19 cellular contexts compared by ENCODE assay signal in the genomic region with DNA sequence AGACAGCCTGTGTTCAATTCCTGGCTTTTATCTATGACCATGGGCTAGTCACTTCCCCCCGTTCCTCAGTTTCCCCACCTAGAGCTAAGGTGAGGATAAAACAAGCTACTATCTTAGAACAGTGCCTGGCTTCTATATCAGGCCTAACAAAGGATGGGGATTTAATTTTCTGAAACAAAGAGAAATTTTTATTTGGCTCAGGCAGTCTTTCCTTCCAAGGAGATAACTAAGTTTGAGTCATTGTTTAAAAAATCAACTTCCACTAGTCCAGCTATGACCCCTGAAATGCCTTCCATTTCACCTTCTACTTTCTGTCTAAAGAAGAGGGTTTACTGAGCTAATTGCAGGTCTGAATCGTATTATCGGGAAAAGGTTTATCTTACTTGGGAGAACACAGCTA.
A peak's percentile ranks its signal among the peaks of the same experiment; 100 is the strongest.
DNase-seq lines count a peak whose midpoint lies in the region; ATAC-seq, FAIRE-seq and TF ChIP-seq lines count a peak whose summit lies in the region.
"Had no signal": no experiment of that assay in that cellular context is flagged by ENCODE, and none has a peak within 500 bp of the region (broad histone marks: within the 10 kb centered on the region; RNA-seq: fewer than 3 reads in every experiment).

No MANE protein-coding gene starts in this region.

- H3K4me3 ChIP-seq in A549 (no peak overlapping the region), astrocyte (ENCODE audit: insufficient read depth, low read depth, low read length) (peak overlapping the region; percentile 5), lower lobe of right lung (no peak overlapping the region)
- H3K4me3 ChIP-seq in CD8-positive, alpha-beta memory T cell (ENCODE audit: low read length) = no peak overlapping the region
- H3K4me3 ChIP-seq: cardiac muscle cell, heart right ventricle had no signal

- TF ChIP-seq RAD21 in A549 (conservative IDR thresholded peaks at IDR 0.05 in 1 of 2, IDR thresholded peaks at IDR 0.05 in 1 of 2) = no peak

- H3K27me3 ChIP-seq in CD8-positive, alpha-beta memory T cell (ENCODE audit: insufficient read depth, low read length, poor library complexity, severe bottlenecking) = no peaks in the 10 kb centered on the region
- H3K27me3 ChIP-seq in astrocyte (ENCODE audit: insufficient read depth, low read length) = no peaks in the 10 kb centered on the region
- H3K27me3 ChIP-seq in lower lobe of right lung (ENCODE audit: low read depth) = no peaks in the 10 kb centered on the region
- H3K27me3 ChIP-seq: cardiac muscle cell, heart right ventricle had no signal

- H3K4me3 Mint-ChIP-seq in CD8-positive, alpha-beta memory T cell = peak overlapping the region in 2 of 7 donors; percentile 9 to 45
- no peak overlapping the region for H3K4me3 Mint-ChIP-seq in astrocyte (ENCODE audit: unreplicated experiment)
- H3K4me3 Mint-ChIP-seq: activated naive CD8-positive, alpha-beta T cell treated with anti-CD3 and anti-CD28 coated beads, Interleukin-2, amount 10 ng/mL, durations not matched to agents 7 days and 5 days had no signal

- peaks cover 0 to 9% (median 4%) of the 10 kb centered on the region in 3 donors for H3K36me3 Mint-ChIP-seq in CD8-positive, alpha-beta memory T cell
- peaks cover 2% of the 10 kb centered on the region for H3K36me3 Mint-ChIP-seq in astrocyte (ENCODE audit: low read depth, unreplicated experiment)

- peak overlapping the region; percentile 17 to 80; a peak in 5 of 6 replicates for H3K27ac ChIP-seq in A549
- H3K27ac ChIP-seq in CD8-positive, alpha-beta memory T cell (ENCODE audit: low read depth, low read length) = no peak overlapping the region
- H3K27ac ChIP-seq in astrocyte (ENCODE audit: low read depth, low read length) = peak overlapping the region; percentile 64
- H3K27ac ChIP-seq in lower lobe of right lung = peak overlapping the region; percentile 3
- H3K27ac ChIP-seq: cardiac muscle cell had no signal

- peaks cover 48 to 79% (median 66%) of the 10 kb centered on the region in 3 donors for H3K4me1 Mint-ChIP-seq in CD8-positive, alpha-beta memory T cell
- H3K4me1 Mint-ChIP-seq in astrocyte (ENCODE audit: low read depth, unreplicated experiment) = peaks cover 38% of the 10 kb centered on the region

- FAIRE-seq in A549 (lab: Jason Lieb, UNC) = no peak
- peak; percentile 17 for FAIRE-seq in astrocyte (lab: Jason Lieb, UNC)
- FAIRE-seq: keratinocyte had no signal

- H3K27ac Mint-ChIP-seq in CD8-positive, alpha-beta memory T cell = peak overlapping the region in 7 of 8 donors; percentile 25 to 96 (median 85)
- H3K27ac Mint-ChIP-seq in astrocyte (ENCODE audit: unreplicated experiment) = peak overlapping the region; percentile 3
- H3K27ac Mint-ChIP-seq: activated naive CD8-positive, alpha-beta T cell treated with anti-CD3 and anti-CD28 coated beads, Interleukin-2, amount 10 ng/mL, durations not matched to agents 7 days and 5 days had no signal

- peaks cover 78% of the 10 kb centered on the region for H4K20me1 ChIP-seq in astrocyte (ENCODE audit: insufficient read depth, low read length)

- ATAC-seq in A549 = no peak
- no peak for ATAC-seq in lower lobe of right lung
- ATAC-seq in GM18868 (IDR thresholded peaks at IDR 0.05; ENCODE audit: unreplicated experiment) = no peak
- ATAC-seq in GM19467 (IDR thresholded peaks at IDR 0.05; ENCODE audit: unreplicated experiment) = no peak

- H3K4me1 ChIP-seq in A549 (peaks cover 100% of the 10 kb centered on the region), astrocyte (ENCODE audit: insufficient read depth, low read length) (peaks cover 31% of the 10 kb centered on the region), lower lobe of right lung (peaks cover 60% of the 10 kb centered on the region)
- peaks cover 9% of the 10 kb centered on the region for H3K4me1 ChIP-seq in CD8-positive, alpha-beta memory T cell (ENCODE audit: insufficient read depth, low read length)

- TF ChIP-seq POLR2A in A549 (IDR thresholded peaks at IDR 0.05; ENCODE audit: low read length) = no peak

- H3K27me3 Mint-ChIP-seq in CD8-positive, alpha-beta memory T cell = no peaks in the 10 kb centered on the region
- no peaks in the 10 kb centered on the region for H3K27me3 Mint-ChIP-seq in astrocyte (ENCODE audit: low read depth, unreplicated experiment)
- H3K27me3 Mint-ChIP-seq: activated naive CD8-positive, alpha-beta T cell treated with anti-CD3 and anti-CD28 coated beads, Interleukin-2, amount 10 ng/mL, durations not matched to agents 7 days and 5 days had no signal

- no peak for TF ChIP-seq EP300 in A549 (IDR thresholded peaks at IDR 0.05)

- 59% methylated on average over 3 of the region's 3 CpGs for WGBS in A549 (ENCODE audit: missing lambda C conversion rate)

- CTCF ChIA-PET in A549 (lab: Yijun Ruan, JAX) = no interaction called here
- CTCF ChIA-PET in CD8-positive, alpha-beta memory T cell (lab: Charles Lee) = interaction anchor here (0.8 kb wide), 1 partner anchor 27 kb away, joined by 3 read pairs; no protein-coding TSS in a partner anchor

- no peak for DNase-seq in A549 (ENCODE audit: low read depth in 1 of 2, low spot score in 1 of 2)
- no peak for DNase-seq in CD8-positive, alpha-beta memory T cell
- peak; percentile 38 for DNase-seq in astrocyte (ENCODE audit: low read depth)
- no peak for DNase-seq in lower lobe of right lung
- DNase-seq in NCI-H1092 treated with DMSO at 0.1 percent for 48 hours (lab: John Stamatoyannopoulos, UW) = no peak
- no peak for DNase-seq in NCI-H345 treated with DMSO at 0.1 percent for 48 hours (lab: John Stamatoyannopoulos, UW; ENCODE audit: unreplicated experiment)
- DNase-seq: activated CD4-positive, alpha-beta T cell treated with anti-CD3 and anti-CD28 coated beads for 4 hours; activated naive CD8-positive, alpha-beta T cell treated with anti-CD3 and anti-CD28 coated beads, Interleukin-2, amount 10 ng/mL, durations not matched to agents 7 days and 5 days; DMS153; effector CD4-positive, alpha-beta T cell; H7; NCI-H69; nucleus accumbens; stimulated activated CD4-positive, alpha-beta T cell treated with anti-CD3 and anti-CD28 coated beads, Interleukin-2, amount 100 ng/mL, for 24 hours had no signal

- no peaks in the 10 kb centered on the region for H3K9me3 Mint-ChIP-seq in CD8-positive, alpha-beta memory T cell
- H3K9me3 Mint-ChIP-seq in astrocyte (ENCODE audit: unreplicated experiment) = no peaks in the 10 kb centered on the region
- H3K9me3 Mint-ChIP-seq: activated naive CD8-positive, alpha-beta T cell treated with anti-CD3 and anti-CD28 coated beads, Interleukin-2, amount 10 ng/mL, durations not matched to agents 7 days and 5 days had no signal

- H2AFZ ChIP-seq in astrocyte (ENCODE audit: low read depth, low read length) = peak overlapping the region; percentile 15

- TF ChIP-seq CTCF in A549 (IDR thresholded peaks at IDR 0.05) = no peak
- no peak for TF ChIP-seq CTCF in astrocyte (IDR thresholded peaks at IDR 0.05; ENCODE audit: insufficient read depth, low read depth, low read length)
- no peak for TF ChIP-seq CTCF in lower lobe of right lung (IDR thresholded peaks at IDR 0.05)

- peak overlapping the region; percentile 64 for H3K9ac ChIP-seq in astrocyte (ENCODE audit: low read length)

- H3K36me3 ChIP-seq in CD8-positive, alpha-beta memory T cell (ENCODE audit: insufficient read depth, low read length) = peaks cover 3% of the 10 kb centered on the region
- H3K36me3 ChIP-seq in astrocyte (ENCODE audit: insufficient read depth, low read length) = no peaks in the 10 kb centered on the region
- H3K36me3 ChIP-seq in lower lobe of right lung = no peaks in the 10 kb centered on the region
- H3K36me3 ChIP-seq: cardiac muscle cell, heart right ventricle had no signal

- peak overlapping the region; percentile 29 for H3K4me2 ChIP-seq in A549
- peak overlapping the region; percentile 66 for H3K4me2 ChIP-seq in astrocyte (ENCODE audit: low read length)

- H3K9me3 ChIP-seq in A549 (no peaks in the 10 kb centered on the region), astrocyte (ENCODE audit: insufficient read depth, low read depth, low read length) (no peaks in the 10 kb centered on the region), lower lobe of right lung (no peaks in the 10 kb centered on the region)
- H3K9me3 ChIP-seq in CD8-positive, alpha-beta memory T cell (ENCODE audit: low read length) = no peaks in the 10 kb centered on the region
- H3K9me3 ChIP-seq: heart right ventricle had no signal

- peaks cover 93% of the 10 kb centered on the region for H3K79me2 ChIP-seq in astrocyte (ENCODE audit: insufficient read depth, low read length)

- intact Hi-C loops in lower lobe of right lung (cut with DNase I) = no loop called here

- POLR2A ChIA-PET in A549 (lab: Yijun Ruan, JAX) = no interaction called here
- POLR2A ChIA-PET in CD8-positive, alpha-beta memory T cell (lab: Charles Lee) = no interaction called here

TF ChIP-seq in A549, 52 proteins besides CTCF, POLR2A, EP300 and RAD21:
- TF ChIP-seq, protein P1, sequence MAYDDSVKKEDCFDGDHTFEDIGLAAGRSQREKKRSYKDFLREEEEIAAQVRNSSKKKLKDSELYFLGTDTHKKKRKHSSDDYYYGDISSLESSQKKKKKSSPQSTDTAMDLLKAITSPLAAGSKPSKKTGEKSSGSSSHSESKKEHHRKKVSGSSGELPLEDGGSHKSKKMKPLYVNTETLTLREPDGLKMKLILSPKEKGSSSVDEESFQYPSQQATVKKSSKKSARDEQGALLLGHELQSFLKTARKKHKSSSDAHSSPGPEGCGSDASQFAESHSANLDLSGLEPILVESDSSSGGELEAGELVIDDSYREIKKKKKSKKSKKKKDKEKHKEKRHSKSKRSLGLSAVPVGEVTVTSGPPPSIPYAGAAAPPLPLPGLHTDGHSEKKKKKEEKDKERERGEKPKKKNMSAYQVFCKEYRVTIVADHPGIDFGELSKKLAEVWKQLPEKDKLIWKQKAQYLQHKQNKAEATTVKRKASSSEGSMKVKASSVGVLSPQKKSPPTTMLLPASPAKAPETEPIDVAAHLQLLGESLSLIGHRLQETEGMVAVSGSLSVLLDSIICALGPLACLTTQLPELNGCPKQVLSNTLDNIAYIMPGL (CRISPR knock-in tag; IDR thresholded peaks at IDR 0.05; ENCODE audit: borderline replicate concordance) = no peak
